In genomic region chr20:56249244-56249955, GRCh38 we compare ENCODE assay signal across 9 cellular contexts. TPM values are rescaled to one million over a fixed set of nuclear protein-coding genes. Genes with fewer than 3 reads are reported as not detected.
A peak's percentile ranks its signal among the peaks of the same experiment; 100 is the strongest.
DNase-seq lines count a peak whose midpoint lies in the region; ATAC-seq and TF ChIP-seq lines count a peak whose summit lies in the region.
"Had no signal": no experiment of that assay in that cellular context is flagged by ENCODE, and none has a peak within 500 bp of the region (broad histone marks: within the 10 kb centered on the region; RNA-seq: fewer than 3 reads in every experiment).

No MANE protein-coding gene starts in this region.

- 67 to 78% (median 70%) methylated on average over 32 of the region's 32 CpGs for WGBS in heart left ventricle, 4 donors
- WGBS in IMR-90 (ENCODE audit: extremely low coverage in 2 of 2, insufficient read length in 1 of 2), 2 experiments, result 63% methylated on average over 23 of the region's 32 CpGs; no CpG with 5 or more reads in 1 of the 2 experiments

- no peak for ATAC-seq in Right ventricle myocardium superior (ENCODE audit: poor library complexity)
- ATAC-seq in heart left ventricle, result no peak
- no peak for ATAC-seq in IMR-90 (ENCODE audit: low read depth)
- ATAC-seq in activated CD8-positive, alpha-beta T cell treated with anti-CD3 and anti-CD28 coated beads for 36 hours, result peak; percentile 68
- ATAC-seq in mucosa of descending colon, result peak; percentile 66
- ATAC-seq in GM21367 (IDR thresholded peaks at IDR 0.05; ENCODE audit: unreplicated experiment), result no peak

- no peak overlapping the region for H4K8ac ChIP-seq in IMR-90 (ENCODE audit: low read depth in 2 of 2, low read length in 2 of 2)

- H3K4me1 ChIP-seq in heart left ventricle, result no peaks in the 10 kb centered on the region
- H3K4me1 ChIP-seq in IMR-90 (ENCODE audit: control insufficient read depth, insufficient read depth, low read length), result no peaks in the 10 kb centered on the region
- no peaks in the 10 kb centered on the region for H3K4me1 ChIP-seq in mucosa of descending colon (ENCODE audit: low read depth)

- H3K9me3 ChIP-seq in heart left ventricle (no peaks in the 10 kb centered on the region), IMR-90 (ENCODE audit: control insufficient read depth, insufficient read depth, low read length) (peaks cover 4% of the 10 kb centered on the region; the same call in 1 of the 2 replicates), mucosa of descending colon (no peaks in the 10 kb centered on the region)

- no peak overlapping the region for H3K14ac ChIP-seq in IMR-90 (replicated peaks; ENCODE audit: low read depth, low read length)

- H3K4ac ChIP-seq in IMR-90 (ENCODE audit: low read depth, low read length), result no peak overlapping the region

- no peak overlapping the region for H2AK5ac ChIP-seq in IMR-90 (ENCODE audit: low read depth, low read length)

- no peaks in the 10 kb centered on the region for H3K36me3 Mint-ChIP-seq in activated CD8-positive, alpha-beta T cell treated with anti-CD3 and anti-CD28 coated beads for 36 hours (ENCODE audit: low read depth)
- H3K36me3 Mint-ChIP-seq in immature natural killer cell, result no peaks in the 10 kb centered on the region

- H2BK15ac ChIP-seq in IMR-90 (ENCODE audit: low read depth, low read length), result no peak overlapping the region

- no peak overlapping the region for H3K4me3 Mint-ChIP-seq in activated CD8-positive, alpha-beta T cell treated with anti-CD3 and anti-CD28 coated beads for 36 hours
- H3K4me3 Mint-ChIP-seq in immature natural killer cell, result no peak overlapping the region

- H3K27ac Mint-ChIP-seq in activated CD8-positive, alpha-beta T cell treated with anti-CD3 and anti-CD28 coated beads for 36 hours, result no peak overlapping the region
- no peak overlapping the region for H3K27ac Mint-ChIP-seq in immature natural killer cell

- no peak overlapping the region for H2AFZ ChIP-seq in IMR-90 (replicated peaks; ENCODE audit: low read length, poor library complexity)

- peak; percentile 23; the same call in 1 of the 2 replicates for TF ChIP-seq RAD21 in IMR-90 (IDR thresholded peaks at IDR 0.05; ENCODE audit: low read length)

- no peaks in the 10 kb centered on the region for H3K9me3 Mint-ChIP-seq in activated CD8-positive, alpha-beta T cell treated with anti-CD3 and anti-CD28 coated beads for 36 hours
- H3K9me3 Mint-ChIP-seq in immature natural killer cell, result no peaks in the 10 kb centered on the region

- no peak overlapping the region for H3K56ac ChIP-seq in IMR-90 (ENCODE audit: extremely low read depth, insufficient read depth, low read length)

- H3K27me3 ChIP-seq in heart left ventricle, result peaks cover 0 to 71% (median 32%) of the 10 kb centered on the region in 9 donors
- no peaks in the 10 kb centered on the region for H3K27me3 ChIP-seq in IMR-90 (ENCODE audit: control insufficient read depth, insufficient read depth, low read length)
- H3K27me3 ChIP-seq: cardiac muscle cell had no signal

- H3K4me2 ChIP-seq in IMR-90 (ENCODE audit: low read depth, low read length), result no peak overlapping the region

- H2BK5ac ChIP-seq in IMR-90 (ENCODE audit: low read depth, low read length, poor library complexity, severe bottlenecking), result no peak overlapping the region

- TF ChIP-seq POLR2A in heart left ventricle (IDR thresholded peaks at IDR 0.05) (no peak), IMR-90 (IDR thresholded peaks at IDR 0.05; ENCODE audit: low read depth, low read length) (no peak)

- dilution Hi-C loops in IMR-90 (cut with HindIII; ENCODE audit: low sequenced_read_pairs, unreplicated experiment), result no loop called here

- CTCF ChIA-PET in IMR-90 (lab: Yijun Ruan, JAX), result no interaction called here
- CTCF ChIA-PET in activated CD8-positive, alpha-beta T cell treated with anti-CD3 and anti-CD28 coated beads for 36 hours (lab: Charles Lee), result interaction anchor here (3.3 kb wide), 1 partner anchor 94 kb away, joined by 22 read pairs; no protein-coding TSS in a partner anchor

- H3K9ac ChIP-seq in IMR-90 (ENCODE audit: low read depth, low read length), result no peak overlapping the region

- no peak overlapping the region for H4K5ac ChIP-seq in IMR-90 (ENCODE audit: low read depth, low read length)

- H2BK20ac ChIP-seq in IMR-90 (ENCODE audit: low read depth, low read length), result no peak overlapping the region

- H3K27me3 Mint-ChIP-seq in activated CD8-positive, alpha-beta T cell treated with anti-CD3 and anti-CD28 coated beads for 36 hours, result peaks cover 22% of the 10 kb centered on the region
- H3K27me3 Mint-ChIP-seq in immature natural killer cell (ENCODE audit: low read depth in 3 of 3), result peaks cover 0 to 14% (median 8%) of the 10 kb centered on the region in 3 donors

- no peak overlapping the region for H3K18ac ChIP-seq in IMR-90 (ENCODE audit: low read depth, low read length)

- DNase-seq in Right ventricle myocardium superior (peak; percentile 43), heart left ventricle (no peak), IMR-90 (no peak), mucosa of descending colon (peak in 2 of 3 donors; percentile 56 to 60), GOT3 (lab: John Stamatoyannopoulos, UW) (no peak), immature natural killer cell (no peak)
- DNase-seq in activated CD8-positive, alpha-beta T cell treated with anti-CD3 and anti-CD28 coated beads for 36 hours, result peak; percentile 48

- H3K23ac ChIP-seq in IMR-90 (ENCODE audit: low read depth, low read length), result no peak overlapping the region

- H3K27ac ChIP-seq in heart left ventricle (no peak overlapping the region), IMR-90 (ENCODE audit: insufficient read depth, low read length) (no peak overlapping the region)
- H3K27ac ChIP-seq: cardiac muscle cell had no signal

- H2AK9ac ChIP-seq in IMR-90 (replicated peaks; ENCODE audit: low read depth, low read length, poor library complexity), result no peak overlapping the region

- H2BK120ac ChIP-seq in IMR-90 (ENCODE audit: low read depth, low read length), result no peak overlapping the region

- TF ChIP-seq CTCF in heart left ventricle (IDR thresholded peaks at IDR 0.05) (peak in 5 of 12 donors; percentile 10 to 35 (median 25)), IMR-90 (conservative IDR thresholded peaks at IDR 0.05; ENCODE audit: low read depth, low read length) (peak; percentile 21; the same call in 1 of the 2 replicates), mucosa of descending colon (IDR thresholded peaks at IDR 0.05) (peak; percentile 41)
- peak; percentile 56 for TF ChIP-seq CTCF in activated CD8-positive, alpha-beta T cell treated with anti-CD3 and anti-CD28 coated beads for 36 hours (IDR thresholded peaks at IDR 0.05)

- no peaks in the 10 kb centered on the region for H3K36me3 ChIP-seq in heart left ventricle
- H3K36me3 ChIP-seq in IMR-90 (ENCODE audit: control insufficient read depth, insufficient read depth, low read length), result no peaks in the 10 kb centered on the region
- no peaks in the 10 kb centered on the region for H3K36me3 ChIP-seq in mucosa of descending colon (ENCODE audit: low read depth)
- H3K36me3 ChIP-seq: cardiac muscle cell had no signal

- intact Hi-C loops in Right ventricle myocardium superior (cut with DNase I) (no loop called here), heart left ventricle (cut with DNase I) (no loop called here), IMR-90 (cut with micrococcal nuclease) (loop anchor here (5.0 kb wide), 2 partner anchors 98 to 328 kb away; no protein-coding TSS in a partner anchor), mucosa of descending colon (cut with DNase I, micrococcal nuclease) (no loop called here)
- intact Hi-C loops in activated CD8-positive, alpha-beta T cell treated with anti-CD3 and anti-CD28 coated beads for 36 hours (cut with micrococcal nuclease), result loop anchor here (5.0 kb wide), 1 partner anchor 93 kb away; no protein-coding TSS in a partner anchor

- H3K4me3 ChIP-seq in heart left ventricle, result no peak overlapping the region
- H3K4me3 ChIP-seq in IMR-90 (ENCODE audit: insufficient read depth, low read depth, low read length), result no peak overlapping the region
- H3K4me3 ChIP-seq in mucosa of descending colon, result no peak overlapping the region
- H3K4me3 ChIP-seq: cardiac muscle cell had no signal

- H3K4me1 Mint-ChIP-seq in activated CD8-positive, alpha-beta T cell treated with anti-CD3 and anti-CD28 coated beads for 36 hours (ENCODE audit: low read depth), result no peaks in the 10 kb centered on the region
- H3K4me1 Mint-ChIP-seq in immature natural killer cell, result no peaks in the 10 kb centered on the region

- H4K91ac ChIP-seq in IMR-90 (ENCODE audit: insufficient read depth, low read depth, low read length), result no peak overlapping the region

- POLR2A ChIA-PET in IMR-90 (lab: Charles Lee; ENCODE audit: unreplicated experiment), result no interaction called here
- POLR2A ChIA-PET in activated CD8-positive, alpha-beta T cell treated with anti-CD3 and anti-CD28 coated beads for 36 hours (lab: Charles Lee), result no interaction called here

- H3K79me1 ChIP-seq in IMR-90 (ENCODE audit: low read depth in 1 of 2, low read length in 2 of 2), result no peaks in the 10 kb centered on the region

- BruUV-seq in IMR-90 (replicated peaks; lab: Mats Ljungman, UMichigan), result no TSS peak

- no peaks in the 10 kb centered on the region for H4K20me1 ChIP-seq in IMR-90 (ENCODE audit: insufficient read depth, low read length)

- no peaks in the 10 kb centered on the region for H3K9me1 ChIP-seq in IMR-90 (ENCODE audit: insufficient read depth, low read length)

- in situ Hi-C loops in IMR-90 (cut with MboI; ENCODE audit: low sequenced_read_pairs), result no loop called here

TF ChIP-seq in IMR-90, 13 proteins besides CTCF, POLR2A, EP300 and RAD21:
- no peak for TF ChIP-seq FOS (IDR thresholded peaks at IDR 0.05; ENCODE audit: low read depth, low read length)
- peak; percentile 92 for TF ChIP-seq CEBPB (IDR thresholded peaks at IDR 0.05; ENCODE audit: low read depth, low read length)

RNA-seq across cellular contexts. Expression of gene MC3R, which starts 0.9 kb away (rescaled TPM):
- total RNA-seq in Right ventricle myocardium superior (not detected), heart left ventricle (not detected), IMR-90 (2012; rRNA removed) (not detected in 2 replicates), mucosa of descending colon (not detected)
- polyA plus RNA-seq in heart left ventricle (not detected), IMR-90 (2012; rRNA removed) (not detected in 2 replicates), immature natural killer cell (not detected)
- polyA plus RNA-seq in IMR-90 (2012; cell fraction: cytosol; rRNA removed), result not detected in 2 replicates
- polyA plus RNA-seq in IMR-90 (2012; cell fraction: nucleus; rRNA removed; ENCODE audit: low replicate concordance), result not detected in 2 replicates
- total RNA-seq in activated CD8-positive, alpha-beta T cell treated with anti-CD3 and anti-CD28 coated beads for 36 hours, result not detected
- total RNA-seq: cardiac muscle cell had no signal
- polyA plus RNA-seq: cardiac muscle cell had no signal

Comparison
In these comparisons a context has a peak if more than half of its experiments do, and no peak if none do; other contexts are left out.
1. DNase-seq: peak in Right ventricle myocardium superior (single experiment), activated CD8-positive, alpha-beta T cell treated with anti-CD3 and anti-CD28 coated beads for 36 hours (single experiment) and mucosa of descending colon (2 of 3); none in heart left ventricle (0 of 5), IMR-90 (single experiment), GOT3 (single experiment) and immature natural killer cell (0 of 3).
2. ATAC-seq: peak in activated CD8-positive, alpha-beta T cell treated with anti-CD3 and anti-CD28 coated beads for 36 hours (single experiment) and mucosa of descending colon (single experiment); none in Right ventricle myocardium superior (single experiment), heart left ventricle (0 of 4), IMR-90 (single experiment) and GM21367 (single experiment).
3. intact Hi-C loops: an anchor here in IMR-90 (5.0 kb wide) and activated CD8-positive, alpha-beta T cell treated with anti-CD3 and anti-CD28 coated beads for 36 hours (5.0 kb wide); none called in Right ventricle myocardium superior, heart left ventricle and mucosa of descending colon.